16 cellular contexts compared by ENCODE assay signal in genomic region chr5:77632526-77633268, GRCh38. TPM values are rescaled to one million over a fixed set of nuclear protein-coding genes. Genes with fewer than 3 reads are reported as not detected.
DNase-seq lines count a peak whose midpoint lies in the region; ATAC-seq lines count a peak whose summit lies in the region.
"Had no signal": no experiment of that assay in that cellular context is flagged by ENCODE, and none has a peak within 500 bp of the region (broad histone marks: within the 10 kb centered on the region; RNA-seq: fewer than 3 reads in every experiment).

No MANE protein-coding gene starts in this region.

- no peak for ATAC-seq in CD4-positive, CD25-positive, alpha-beta regulatory T cell (ENCODE audit: low read depth in 2 of 2)
- no peak for ATAC-seq in T-cell (replicated peaks in 1 of 4)
- ATAC-seq: PC-3 had no signal

- peaks cover 20 to 39% (median 27%) of the 10 kb centered on the region in 4 donors for H3K4me1 Mint-ChIP-seq in CD4-positive, CD25-positive, alpha-beta regulatory T cell
- H3K4me1 Mint-ChIP-seq in CD8-positive, alpha-beta memory T cell = peaks cover 26 to 36% (median 30%) of the 10 kb centered on the region in 3 donors
- H3K4me1 Mint-ChIP-seq in T-cell = peaks cover 30 to 41% (median 33%) of the 10 kb centered on the region in 3 donors

- no peak overlapping the region for H3K4me3 ChIP-seq in CD4-positive, CD25-positive, alpha-beta regulatory T cell (ENCODE audit: low read depth, low read length)
- no peak overlapping the region for H3K4me3 ChIP-seq in CD8-positive, alpha-beta memory T cell (ENCODE audit: low read length)

- H3K36me3 Mint-ChIP-seq in CD4-positive, CD25-positive, alpha-beta regulatory T cell = peaks cover 6% of the 10 kb centered on the region
- H3K36me3 Mint-ChIP-seq in CD8-positive, alpha-beta memory T cell = peaks cover 0 to 7% (median 2%) of the 10 kb centered on the region in 3 donors
- peaks cover 12% of the 10 kb centered on the region for H3K36me3 Mint-ChIP-seq in T-cell

- DNase-seq in CD4-positive, CD25-positive, alpha-beta regulatory T cell = no peak
- no peak for DNase-seq in CD8-positive, alpha-beta memory T cell
- no peak for DNase-seq in T-cell
- peak; percentile 25 for DNase-seq in iPS-NIHi7 (ENCODE audit: extremely low spot score)
- DNase-seq in HuH-7 (ENCODE audit: low spot score) = no peak
- DNase-seq in NCI-H2227 (lab: John Stamatoyannopoulos, UW; ENCODE audit: unreplicated experiment) = no peak
- DNase-seq in CD1c-positive myeloid dendritic cell (ENCODE audit: extremely low spot score) = no peak
- DNase-seq: activated CD4-positive, CD25-positive, alpha-beta regulatory T cell; activated T-cell treated with anti-CD3 and anti-CD28 coated beads, Interleukin-2, amount 50 U/mL, for 48 hours; NCI-H1930; NCI-H510A treated with DMSO at 0.1 percent for 48 hours; PC-3; posterior cingulate gyrus had no signal

- CTCF ChIA-PET in CD8-positive, alpha-beta memory T cell (lab: Charles Lee) = no interaction called here
- CTCF ChIA-PET in T-cell (lab: Charles Lee) = no interaction called here

- POLR2A ChIA-PET in CD8-positive, alpha-beta memory T cell (lab: Charles Lee) = no interaction called here
- POLR2A ChIA-PET in T-cell (lab: Charles Lee) = no interaction called here

- peaks cover 62% of the 10 kb centered on the region for H3K27me3 ChIP-seq in CD4-positive, CD25-positive, alpha-beta regulatory T cell (ENCODE audit: control insufficient read depth, insufficient read depth, low read length)
- peaks cover 88% of the 10 kb centered on the region for H3K27me3 ChIP-seq in CD8-positive, alpha-beta memory T cell (ENCODE audit: insufficient read depth, low read length, poor library complexity, severe bottlenecking)

- H3K4me3 Mint-ChIP-seq in CD4-positive, CD25-positive, alpha-beta regulatory T cell = peak overlapping the region; percentile 4 to 45 (median 18)
- H3K4me3 Mint-ChIP-seq in CD8-positive, alpha-beta memory T cell = peak overlapping the region in 5 of 7 donors; percentile 13 to 55 (median 47)
- peak overlapping the region in 2 of 3 donors; percentile 15 to 47 for H3K4me3 Mint-ChIP-seq in T-cell

- peaks cover 38% of the 10 kb centered on the region for H3K4me1 ChIP-seq in CD4-positive, CD25-positive, alpha-beta regulatory T cell (ENCODE audit: control insufficient read depth, insufficient read depth, low read length, poor library complexity, severe bottlenecking)
- H3K4me1 ChIP-seq in CD8-positive, alpha-beta memory T cell (ENCODE audit: insufficient read depth, low read length) = peaks cover 17% of the 10 kb centered on the region

- H3K27ac ChIP-seq in CD4-positive, CD25-positive, alpha-beta regulatory T cell (ENCODE audit: insufficient read depth, low read length, poor library complexity, severe bottlenecking) = no peak overlapping the region
- H3K27ac ChIP-seq in CD8-positive, alpha-beta memory T cell (ENCODE audit: low read depth, low read length) = no peak overlapping the region

- H3K9me3 ChIP-seq in CD4-positive, CD25-positive, alpha-beta regulatory T cell (ENCODE audit: control insufficient read depth in 2 of 2, low read length in 2 of 2) = peaks cover 14 to 37% of the 10 kb centered on the region in 2 experiments
- H3K9me3 ChIP-seq in CD8-positive, alpha-beta memory T cell (ENCODE audit: low read length) = peaks cover 5% of the 10 kb centered on the region

- peaks cover 91% of the 10 kb centered on the region for H3K27me3 Mint-ChIP-seq in CD4-positive, CD25-positive, alpha-beta regulatory T cell
- peaks cover 81 to 83% of the 10 kb centered on the region in 2 donors for H3K27me3 Mint-ChIP-seq in CD8-positive, alpha-beta memory T cell
- peaks cover 56 to 78% of the 10 kb centered on the region in 2 donors for H3K27me3 Mint-ChIP-seq in T-cell

- H3K27ac Mint-ChIP-seq in CD4-positive, CD25-positive, alpha-beta regulatory T cell = peak overlapping the region in 1 of 3 donors; percentile 77
- H3K27ac Mint-ChIP-seq in CD8-positive, alpha-beta memory T cell = peak overlapping the region in 3 of 8 donors; percentile 10 to 63 (median 43)
- peak overlapping the region in 1 of 2 donors; percentile 23 for H3K27ac Mint-ChIP-seq in T-cell

- no peaks in the 10 kb centered on the region for H3K36me3 ChIP-seq in CD4-positive, CD25-positive, alpha-beta regulatory T cell (ENCODE audit: control insufficient read depth, insufficient read depth, low read length)
- no peaks in the 10 kb centered on the region for H3K36me3 ChIP-seq in CD8-positive, alpha-beta memory T cell (ENCODE audit: insufficient read depth, low read length)

- peaks cover 2 to 19% (median 4%) of the 10 kb centered on the region in 7 donors for H3K9me3 Mint-ChIP-seq in CD4-positive, CD25-positive, alpha-beta regulatory T cell
- peaks cover 22 to 46% (median 35%) of the 10 kb centered on the region in 5 donors for H3K9me3 Mint-ChIP-seq in CD8-positive, alpha-beta memory T cell
- H3K9me3 Mint-ChIP-seq in T-cell = peaks cover 3 to 20% (median 4%) of the 10 kb centered on the region in 3 donors

RNA-seq across cellular contexts. Expression of gene OTP, which starts 5.8 kb away (rescaled TPM):
- total RNA-seq in CD4-positive, CD25-positive, alpha-beta regulatory T cell = not detected
- polyA plus RNA-seq in CD4-positive, CD25-positive, alpha-beta regulatory T cell = not detected
- not detected for total RNA-seq in CD8-positive, alpha-beta memory T cell
- not detected for polyA plus RNA-seq in CD8-positive, alpha-beta memory T cell
- total RNA-seq in T-cell = not detected
- total RNA-seq: glomerular endothelial cell, LHCN-M2, PC-3 had no signal
- polyA plus RNA-seq: CD14-positive monocyte had no signal
